Comparison of ENCODE assay signal across 4 cellular contexts in genomic region chr14:87306770-87307169, GRCh38.
"Had no signal": no experiment of that assay in that cellular context is flagged by ENCODE, and none has a peak within 500 bp of the region (broad histone marks: within the 10 kb centered on the region; RNA-seq: fewer than 3 reads in every experiment).

No MANE protein-coding gene starts in this region.

- H3K9me3 Mint-ChIP-seq: GM23338, H9 had no signal

- H3K27ac Mint-ChIP-seq: GM23338, H9 had no signal

- H3K4me1 Mint-ChIP-seq: GM23338, H9 had no signal

- ATAC-seq: GM23338 had no signal

- DNase-seq: H9, HCEC 1CT, IMR-90 had no signal

- H2AFZ ChIP-seq: GM23338 had no signal

- H3K4me2 ChIP-seq: GM23338 had no signal

- H3K4me3 ChIP-seq: GM23338 had no signal

- H3K4me3 Mint-ChIP-seq: GM23338, H9 had no signal
